In the genomic region with DNA sequence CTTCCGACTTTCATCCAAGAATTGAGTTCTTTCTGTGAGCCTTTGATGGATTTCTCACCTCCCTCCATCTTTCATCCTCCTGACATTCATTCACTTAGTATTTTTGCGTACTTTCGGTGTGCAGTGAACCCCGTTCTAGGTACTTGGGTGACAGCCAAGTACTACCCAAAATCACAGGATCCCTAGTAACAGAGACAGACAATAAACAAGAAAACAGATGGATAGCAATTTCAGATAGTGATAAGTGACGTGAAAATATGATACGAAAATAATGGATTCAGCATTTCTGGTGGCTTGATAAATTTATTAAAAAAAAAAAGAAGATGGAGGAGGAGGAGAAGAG, we compare ENCODE assay signal across 8 cellular contexts. TPM values are rescaled to one million over a fixed set of nuclear protein-coding genes. Genes with fewer than 3 reads are reported as not detected.
DNase-seq lines count a peak whose midpoint lies in the region; ATAC-seq, FAIRE-seq and TF ChIP-seq lines count a peak whose summit lies in the region.

No MANE protein-coding gene starts in this region.

- H3K4me3 ChIP-seq in bronchial epithelial cell (ENCODE audit: low read depth, low read length): peak overlapping the region; percentile 97

- H3K27ac Mint-ChIP-seq in nephron: peak overlapping the region; percentile 84 to 94 (median 92)

- ATAC-seq in HG03159 (IDR thresholded peaks at IDR 0.05; ENCODE audit: unreplicated experiment): peak; percentile 4
- no peak for ATAC-seq in HG03571 (IDR thresholded peaks at IDR 0.05; ENCODE audit: unreplicated experiment)

- DNase-seq in bronchial epithelial cell (ENCODE audit: low read depth) (no peak), HT-29 (ENCODE audit: low spot score) (no peak), SW 1271 (lab: John Stamatoyannopoulos, UW) (no peak)
- no peak for DNase-seq in activated CD4-positive, alpha-beta T cell treated with anti-CD3 and anti-CD28 coated beads for 4 hours

- no peaks in the 10 kb centered on the region for H3K36me3 ChIP-seq in ES-I3 (ENCODE audit: insufficient read depth, low read length)
- no peaks in the 10 kb centered on the region for H3K36me3 ChIP-seq in bronchial epithelial cell (ENCODE audit: control insufficient read depth, insufficient read depth, low read length)

- peak overlapping the region; percentile 87 for H3K9ac ChIP-seq in ES-I3 (ENCODE audit: low read depth, low read length)

- H3K9me3 ChIP-seq in ES-I3 (ENCODE audit: control insufficient read depth, insufficient read depth, low read length): no peaks in the 10 kb centered on the region

- H3K4me3 Mint-ChIP-seq in nephron: peak overlapping the region; percentile 96 to 100 (median 97)

- H3K4me1 Mint-ChIP-seq in nephron: peaks cover 34% of the 10 kb centered on the region

- H3K27me3 ChIP-seq in bronchial epithelial cell (ENCODE audit: control insufficient read depth, insufficient read depth, low read length): no peaks in the 10 kb centered on the region

- no peaks in the 10 kb centered on the region for H3K9me3 Mint-ChIP-seq in nephron

- no peak for TF ChIP-seq CTCF in bronchial epithelial cell (IDR thresholded peaks at IDR 0.05; ENCODE audit: insufficient read depth, low read length, severe bottlenecking)
- no peak for TF ChIP-seq CTCF in nephron (IDR thresholded peaks at IDR 0.05; ENCODE audit: unreplicated experiment in 3 of 3)

- H3K36me3 Mint-ChIP-seq in nephron (ENCODE audit: low read depth): peaks cover 5% of the 10 kb centered on the region

- no peaks in the 10 kb centered on the region for H3K27me3 Mint-ChIP-seq in nephron (ENCODE audit: low read depth)

- 0 out of 2 replicates have a peak, but pooled peaks cover 5% of the 10 kb centered on the region for H3K4me1 ChIP-seq in ES-I3 (ENCODE audit: insufficient read depth, low read length)

- FAIRE-seq in bronchial epithelial cell (lab: Jason Lieb, UNC): no peak

RNA-seq across cellular contexts. Expression of gene CMTM6, which starts 0.3 kb away (rescaled TPM):
- total RNA-seq in bronchial epithelial cell: 95.8 and 98.3 TPM in 2 replicates
- total RNA-seq in HT-29 (2014; rRNA removed; shearing (Covaris generic)): 38.6 and 44.1 TPM in 2 replicates
